ENCODE assay signal across 9 cellular contexts in genomic region chr15:82648257-82649103, GRCh38. TPM values are rescaled to one million over a fixed set of nuclear protein-coding genes. Genes with fewer than 3 reads are reported as not detected.
A peak's percentile ranks its signal among the peaks of the same experiment; 100 is the strongest.
DNase-seq lines count a peak whose midpoint lies in the region; ATAC-seq and TF ChIP-seq lines count a peak whose summit lies in the region.
"Had no signal": no experiment of that assay in that cellular context is flagged by ENCODE, and none has a peak within 500 bp of the region (broad histone marks: within the 10 kb centered on the region; RNA-seq: fewer than 3 reads in every experiment).

No MANE protein-coding gene starts in this region.

- H3K4me3 ChIP-seq in suprapubic skin: peak overlapping the region; percentile 61

- no peaks in the 10 kb centered on the region for H3K9me3 Mint-ChIP-seq in T-helper 1 cell treated with Interleukin-12 subunit alpha and Interleukin-12 subunit beta and Interleukin-4 antibody, amounts not matched to agents 30 μg/mL and 1 μg/mL, for 36 hours
- H3K9me3 Mint-ChIP-seq in chondrocyte (ENCODE audit: low read depth): no peaks in the 10 kb centered on the region

- H3K36me3 Mint-ChIP-seq in T-helper 1 cell treated with Interleukin-12 subunit alpha and Interleukin-12 subunit beta and Interleukin-4 antibody, amounts not matched to agents 30 μg/mL and 1 μg/mL, for 36 hours (ENCODE audit: low read depth): no peaks in the 10 kb centered on the region
- no peaks in the 10 kb centered on the region for H3K36me3 Mint-ChIP-seq in chondrocyte (ENCODE audit: low read depth)

- peaks cover 28% of the 10 kb centered on the region for H3K4me1 ChIP-seq in suprapubic skin

- peak overlapping the region; percentile 20 for H3K27ac ChIP-seq in suprapubic skin

- TF ChIP-seq POLR2A in suprapubic skin (IDR thresholded peaks at IDR 0.05): no peak

- no peaks in the 10 kb centered on the region for H3K36me3 ChIP-seq in suprapubic skin

- H3K27me3 Mint-ChIP-seq in T-helper 1 cell treated with Interleukin-12 subunit alpha and Interleukin-12 subunit beta and Interleukin-4 antibody, amounts not matched to agents 30 μg/mL and 1 μg/mL, for 36 hours (ENCODE audit: low read depth): peaks cover 50% of the 10 kb centered on the region
- peaks cover 43% of the 10 kb centered on the region for H3K27me3 Mint-ChIP-seq in chondrocyte (ENCODE audit: low read depth)

- TF ChIP-seq EP300 in suprapubic skin (IDR thresholded peaks at IDR 0.05): no peak

- peaks cover 36% of the 10 kb centered on the region for H3K27me3 ChIP-seq in suprapubic skin

- H3K4me1 Mint-ChIP-seq in T-helper 1 cell treated with Interleukin-12 subunit alpha and Interleukin-12 subunit beta and Interleukin-4 antibody, amounts not matched to agents 30 μg/mL and 1 μg/mL, for 36 hours (ENCODE audit: low read depth): peaks cover 4% of the 10 kb centered on the region
- peaks cover 9% of the 10 kb centered on the region for H3K4me1 Mint-ChIP-seq in chondrocyte (ENCODE audit: low read depth)

- peak overlapping the region; percentile 36 for H3K4me3 Mint-ChIP-seq in T-helper 1 cell treated with Interleukin-12 subunit alpha and Interleukin-12 subunit beta and Interleukin-4 antibody, amounts not matched to agents 30 μg/mL and 1 μg/mL, for 36 hours
- H3K4me3 Mint-ChIP-seq in chondrocyte (ENCODE audit: unreplicated experiment): peak overlapping the region; percentile 56

- TF ChIP-seq CTCF in chondrocyte (IDR thresholded peaks at IDR 0.05) (no peak), suprapubic skin (IDR thresholded peaks at IDR 0.05) (no peak)

- DNase-seq in T-helper 1 cell (no peak), chondrocyte (ENCODE audit: low spot score) (no peak), medulla oblongata (ENCODE audit: extremely low spot score) (peak; percentile 59), suprapubic skin (ENCODE audit: low spot score in 2 of 2) (no peak), NCI-H2171 treated with DMSO at 0.1 percent for 48 hours (lab: John Stamatoyannopoulos, UW) (no peak)
- DNase-seq: NCI-H510A had no signal

- no peak overlapping the region for H3K27ac Mint-ChIP-seq in T-helper 1 cell treated with Interleukin-12 subunit alpha and Interleukin-12 subunit beta and Interleukin-4 antibody, amounts not matched to agents 30 μg/mL and 1 μg/mL, for 36 hours
- H3K27ac Mint-ChIP-seq in chondrocyte (ENCODE audit: unreplicated experiment): no peak overlapping the region

- ATAC-seq in GM18517 (IDR thresholded peaks at IDR 0.05; ENCODE audit: unreplicated experiment): no peak
- no peak for ATAC-seq in HG03159 (IDR thresholded peaks at IDR 0.05; ENCODE audit: unreplicated experiment)

- WGBS in suprapubic skin: 18% methylated on average over 36 of the region's 41 CpGs

- H3K9me3 ChIP-seq in suprapubic skin: no peaks in the 10 kb centered on the region

RNA-seq across cellular contexts. Expression of gene CPEB1, which starts 1.3 kb away (rescaled TPM):
- total RNA-seq in chondrocyte (0.17 to 2.7 TPM (median 2.2 TPM) in 3 replicates), suprapubic skin (1 to 10 TPM in 3 of 4 donors, under 1 TPM in 1; 0.97 to 5.2 (median 2.5) TPM)
